1 cellular context compared by ENCODE assay signal in genomic region chr4:189988892-189989431, GRCh38.
TF ChIP-seq lines count a peak whose summit lies in the region.

No MANE protein-coding gene starts in this region.

TF ChIP-seq in GM12878, 131 proteins besides CTCF, POLR2A, EP300 and RAD21:
- peak; percentile 70; the same call in 1 of the 2 replicates for TF ChIP-seq SPI1 (IDR thresholded peaks at IDR 0.05; ENCODE audit: borderline replicate concordance, insufficient read depth, low read depth, low read length)
- no peak for TF ChIP-seq SUZ12 (IDR thresholded peaks at IDR 0.05; ENCODE audit: unreplicated experiment)
- no peak for TF ChIP-seq YBX1 (IDR thresholded peaks at IDR 0.05)
- TF ChIP-seq MTA3 (IDR thresholded peaks at IDR 0.05; ENCODE audit: borderline replicate concordance, low read length): no peak
- no peak for TF ChIP-seq SIN3A (IDR thresholded peaks at IDR 0.05; ENCODE audit: low read depth, low read length)
TF ChIP-seq in GM12878: peak in this region for 1.
